17 cellular contexts compared by ENCODE assay signal in genomic region chr6:110102411-110102810, GRCh38.
"Had no signal": no experiment of that assay in that cellular context is flagged by ENCODE, and none has a peak within 500 bp of the region (broad histone marks: within the 10 kb centered on the region; RNA-seq: fewer than 3 reads in every experiment).

No MANE protein-coding gene starts in this region.

- ATAC-seq: activated naive CD8-positive, alpha-beta T cell treated with anti-CD3 and anti-CD28 coated beads, Interleukin-2, amount 50 U/mL, for 24 hours; heart left ventricle; left lobe of liver; natural killer cell; right lobe of liver had no signal

- H3K4me3 ChIP-seq: ascending aorta, esophagus muscularis mucosa, heart left ventricle, prostate gland, right lobe of liver, spleen had no signal

- FAIRE-seq: bronchial epithelial cell, endometrium had no signal

- DNase-seq: activated CD4-positive, alpha-beta T cell treated with anti-CD3 and anti-CD28 coated beads, Interleukin-2, amount 10 ng/mL, durations not matched to agents 24 days and 14 days; activated naive CD4-positive, alpha-beta T cell treated with Interleukin-2 at 50 U/mL for 16 hours; activated naive CD8-positive, alpha-beta T cell treated with anti-CD3 and anti-CD28 coated beads, Interleukin-2, amount 50 U/mL, for 24 hours; foreskin melanocyte; heart left ventricle; natural killer cell; occipital lobe; right lobe of liver; stimulated activated naive CD4-positive, alpha-beta T cell treated with Interleukin-2 at 50 U/mL for 16 hours; trophoblast cell had no signal
